ENCODE assay signal across 8 cellular contexts in genomic region chr2:175167792-175168563, GRCh38. TPM values are rescaled to one million over a fixed set of nuclear protein-coding genes. Genes with fewer than 3 reads are reported as not detected.
A peak's percentile ranks its signal among the peaks of the same experiment; 100 is the strongest.
DNase-seq lines count a peak whose midpoint lies in the region; ATAC-seq and TF ChIP-seq lines count a peak whose summit lies in the region.

ATF2 (minus strand) TSS chr2:175168203; CDS start chr2:175136443, 31,760 bp downstream.

- H2AFZ ChIP-seq in OCI-LY1 (ENCODE audit: low read length): peak within 1 kb of the TSS; percentile 38; the same call in 1 of the 2 replicates

- H3F3A ChIP-seq in OCI-LY1 (ENCODE audit: insufficient read depth, low read length): no peaks in the 10 kb centered on the region

- H3K9me3 Mint-ChIP-seq in Calu3 (ENCODE audit: low read depth, unreplicated experiment): no peaks in the 10 kb centered on the region

- peak; percentile 95 for ATAC-seq in GM21447 (IDR thresholded peaks at IDR 0.05; ENCODE audit: unreplicated experiment)

- H3K4me1 ChIP-seq in HUES64 (ENCODE audit: insufficient read depth, low read length) (peaks cover 16% of the 10 kb centered on the region), OCI-LY1 (ENCODE audit: insufficient read depth, low read length, severe bottlenecking) (peaks cover 29% of the 10 kb centered on the region)

- no peaks in the 10 kb centered on the region for H3K27me3 Mint-ChIP-seq in Calu3 (ENCODE audit: unreplicated experiment)

- TF ChIP-seq CTCF in Calu3 (IDR thresholded peaks at IDR 0.05; ENCODE audit: unreplicated experiment) (no peak), OCI-LY1 (IDR thresholded peaks at IDR 0.05; ENCODE audit: low read length) (no peak)

- CTCF ChIA-PET in Calu3 (lab: Charles Lee): interaction anchor here (0.7 kb wide), 2 partner anchors 32 to 54 kb away, joined by 3 to 5 read pairs; no protein-coding TSS in a partner anchor

- WGBS in HUES64: under 1% methylated on average over 56 of the region's 56 CpGs

- H3K4me3 ChIP-seq in HUES64 (ENCODE audit: low read length) (peak within 1 kb of the TSS; percentile 99), OCI-LY1 (ENCODE audit: low read depth, low read length, poor library complexity, severe bottlenecking) (peak within 1 kb of the TSS; percentile 98)

- peak within 1 kb of the TSS; percentile 93 for H3K27ac Mint-ChIP-seq in Calu3 (ENCODE audit: unreplicated experiment)

- TSS peak; percentile 38 for BruUV-seq in Calu3 (replicated peaks; lab: Mats Ljungman, UMichigan)

- peak within 1 kb of the TSS; percentile 78 for H3K4me2 ChIP-seq in OCI-LY1 (ENCODE audit: low read length)

- DNase-seq in Calu3 (peak; percentile 97), mesenteric fat pad (ENCODE audit: low spot score) (peak; percentile 97)
- peak; percentile 95 for DNase-seq in activated CD8-positive, alpha-beta memory T cell treated with anti-CD3 and anti-CD28 coated beads, Interleukin-2, amount 50 U/mL, for 4 hours
- DNase-seq in stimulated activated CD8-positive, alpha-beta memory T cell treated with anti-CD3 and anti-CD28 coated beads, Interleukin-15, amount 100 ng/mL, for 24 hours (ENCODE audit: low read depth): peak; percentile 82

- H3K9me2 ChIP-seq in OCI-LY1 (ENCODE audit: low read depth, low read length): no peaks in the 10 kb centered on the region

- no peaks in the 10 kb centered on the region for H3K4me1 Mint-ChIP-seq in Calu3 (ENCODE audit: low read depth, unreplicated experiment)

- H3K27ac ChIP-seq in HUES64 (ENCODE audit: low read depth, low read length): peak within 1 kb of the TSS; percentile 97
- H3K27ac ChIP-seq in OCI-LY1 (ENCODE audit: low read depth, low read length, poor library complexity, severe bottlenecking): peak within 1 kb of the TSS; percentile 63

- H3K9me3 ChIP-seq in HUES64 (ENCODE audit: insufficient read depth, low read depth, low read length) (no peaks in the 10 kb centered on the region), OCI-LY1 (ENCODE audit: low read length) (no peaks in the 10 kb centered on the region)

- H3K27me3 ChIP-seq in HUES64 (ENCODE audit: insufficient read depth, low read length) (no peaks in the 10 kb centered on the region), OCI-LY1 (ENCODE audit: insufficient read depth, low read length) (no peaks in the 10 kb centered on the region)

- peak within 1 kb of the TSS; percentile 94 for H3K4me3 Mint-ChIP-seq in Calu3 (ENCODE audit: low read depth, unreplicated experiment)

- H3K36me3 Mint-ChIP-seq in Calu3 (ENCODE audit: insufficient read depth, unreplicated experiment): peaks cover 22% of the 10 kb centered on the region

- no peaks in the 10 kb centered on the region for H4K20me1 ChIP-seq in OCI-LY1 (ENCODE audit: insufficient read depth, low read length)

- H3K79me2 ChIP-seq in OCI-LY1 (ENCODE audit: insufficient read depth, low read length): peaks cover 47% of the 10 kb centered on the region

- peak within 1 kb of the TSS; percentile 98 for H3K9ac ChIP-seq in HUES64 (ENCODE audit: low read depth, low read length)
- peak within 1 kb of the TSS; percentile 91 for H3K9ac ChIP-seq in OCI-LY1 (ENCODE audit: low read length)

- in situ Hi-C loops in endometrial microvascular endothelial cells (cut with HindIII; ENCODE audit: inconsistent ontology term, low pct_unique_long_range_greater_than_20kb, low sequenced_read_pairs): no loop called here

- H3K36me3 ChIP-seq in HUES64 (ENCODE audit: insufficient read depth, low read length) (peaks cover 3% of the 10 kb centered on the region; the same call in 1 of the 2 replicates), OCI-LY1 (ENCODE audit: insufficient read depth, low read length) (peaks cover 3% of the 10 kb centered on the region; the same call in 1 of the 2 replicates)

- intact Hi-C loops in Calu3 (cut with micrococcal nuclease; ENCODE audit: unreplicated experiment): loop anchor here (5.0 kb wide), 1 partner anchor 56 kb away; no protein-coding TSS in a partner anchor

RNA-seq across cellular contexts. Expression of gene ATF2, which starts in this region (rescaled TPM):
- total RNA-seq in Calu3 (2022): 46.1 and 53.9 TPM in 2 replicates
- 29.2 TPM for polyA plus RNA-seq in HUES64 (2013, experiment 1 of 2)
- 31.4 TPM for polyA plus RNA-seq in HUES64 (2013, experiment 2 of 2)
- 36.9 TPM for total RNA-seq in endometrial microvascular endothelial cells (ENCODE audit: inconsistent ontology term)
- 51.5 TPM for total RNA-seq in mesenteric fat pad

Comparison
In these comparisons a context has a peak if more than half of its experiments do, and no peak if none do; other contexts are left out.
1. Peak in every context shown above with its lines: DNase-seq, ATAC-seq, H3K4me3 ChIP-seq and H3K27ac ChIP-seq.